ENCODE assay signal across 26 cellular contexts in genomic region chr12:7981446-7981845, GRCh38.
"Had no signal": no experiment of that assay in that cellular context is flagged by ENCODE, and none has a peak within 500 bp of the region (broad histone marks: within the 10 kb centered on the region; RNA-seq: fewer than 3 reads in every experiment).

No MANE protein-coding gene starts in this region.

- DNase-seq: activated CD4-positive, alpha-beta T cell treated with anti-CD3 and anti-CD28 coated beads for 48 hours; activated CD4-positive, alpha-beta T cell treated with anti-CD3 and anti-CD28 coated beads, Interleukin-2, amount 50 U/mL, for 4 hours; activated CD4-positive, CD25-positive, alpha-beta regulatory T cell treated with anti-CD3 and anti-CD28 coated beads, Interleukin-2, amount 50 U/mL, for 72 hours; activated CD8-positive, alpha-beta memory T cell treated with anti-CD3 and anti-CD28 coated beads, Interleukin-2, amount 50 U/mL, for 48 hours; activated CD8-positive, alpha-beta T cell treated with anti-CD3 and anti-CD28 coated beads, Interleukin-2, amount 10 ng/mL, durations not matched to agents 7 days and 5 days; activated naive CD4-positive, alpha-beta T cell treated with anti-CD3 and anti-CD28 coated beads, Interleukin-2, amount 50 U/mL, for 16 hours; activated naive CD8-positive, alpha-beta T cell treated with anti-CD3 and anti-CD28 coated beads, Interleukin-2, amount 10 ng/mL, durations not matched to agents 7 days and 5 days; activated T-cell treated with anti-CD3 and anti-CD28 coated beads, Interleukin-2, amount 50 U/mL, for 1 hour; adrenal gland; anterior cingulate cortex; KG1; NCI-H1092; NCI-H1417; NCI-H1930; NCI-H2171; NCI-H226; NCI-H510A; NCI-H69; NK-92 treated with Interleukin-12 subunit alpha and Interleukin-12 subunit beta, amount 100 ng/mL, for 24 hours; OCI-M1; Peyer's patch; Right ventricle myocardium superior; SJCRH30; SK-N-SH; T-helper 1 cell had no signal

- H3K9me3 ChIP-seq: adrenal gland, Peyer's patch, SJCRH30, SK-N-SH had no signal

- H3K4me3 ChIP-seq: adrenal gland, Peyer's patch, SJCRH30 had no signal

- H3K27ac Mint-ChIP-seq: activated CD8-positive, alpha-beta T cell treated with anti-CD3 and anti-CD28 coated beads, Interleukin-2, amount 10 ng/mL, durations not matched to agents 7 days and 5 days; activated naive CD8-positive, alpha-beta T cell treated with anti-CD3 and anti-CD28 coated beads, Interleukin-2, amount 10 ng/mL, durations not matched to agents 7 days and 5 days had no signal

- H3K4me3 Mint-ChIP-seq: activated CD8-positive, alpha-beta T cell treated with anti-CD3 and anti-CD28 coated beads, Interleukin-2, amount 10 ng/mL, durations not matched to agents 7 days and 5 days; activated naive CD8-positive, alpha-beta T cell treated with anti-CD3 and anti-CD28 coated beads, Interleukin-2, amount 10 ng/mL, durations not matched to agents 7 days and 5 days had no signal

- ATAC-seq: activated CD8-positive, alpha-beta T cell treated with anti-CD3 and anti-CD28 coated beads, Interleukin-2, amount 10 ng/mL, durations not matched to agents 7 days and 5 days had no signal

- H3K4me1 ChIP-seq: adrenal gland, Peyer's patch, SJCRH30 had no signal

- H3K27me3 Mint-ChIP-seq: activated naive CD8-positive, alpha-beta T cell treated with anti-CD3 and anti-CD28 coated beads, Interleukin-2, amount 10 ng/mL, durations not matched to agents 7 days and 5 days had no signal

- H3K27me3 ChIP-seq: adrenal gland, Peyer's patch, SJCRH30 had no signal

- H3K27ac ChIP-seq: adrenal gland, Peyer's patch, RWPE1, SJCRH30 had no signal

- H3K4me1 Mint-ChIP-seq: activated naive CD8-positive, alpha-beta T cell treated with anti-CD3 and anti-CD28 coated beads, Interleukin-2, amount 10 ng/mL, durations not matched to agents 7 days and 5 days had no signal

- H3K36me3 ChIP-seq: adrenal gland, Peyer's patch, SJCRH30 had no signal

- H3K9me3 Mint-ChIP-seq: activated naive CD8-positive, alpha-beta T cell treated with anti-CD3 and anti-CD28 coated beads, Interleukin-2, amount 10 ng/mL, durations not matched to agents 7 days and 5 days had no signal

- H3K9me2 ChIP-seq: SK-N-SH had no signal

- H3K4me2 ChIP-seq: SK-N-SH had no signal

- H3K9ac ChIP-seq: SK-N-SH had no signal
